Comparison of ENCODE assay signal across 16 cellular contexts in genomic region chr1:162107911-162108310, GRCh38. TPM values are rescaled to one million over a fixed set of nuclear protein-coding genes. Genes with fewer than 3 reads are reported as not detected.
DNase-seq lines count a peak whose midpoint lies in the region; ATAC-seq and TF ChIP-seq lines count a peak whose summit lies in the region.
"Had no signal": no experiment of that assay in that cellular context is flagged by ENCODE, and none has a peak within 500 bp of the region (broad histone marks: within the 10 kb centered on the region; RNA-seq: fewer than 3 reads in every experiment).

No MANE protein-coding gene starts in this region.

- H3K27ac ChIP-seq in right lobe of liver, result peak overlapping the region in 2 of 3 donors; percentile 34 to 46
- H3K27ac ChIP-seq: BLaER1 treated with 17β-estradiol and CSF1 and Interleukin-3, amounts not matched to agents 10 nM and 100 nM had no signal

- no peak overlapping the region for H3K4me3 ChIP-seq in cardiac fibroblast (replicated peaks in 1 of 2; ENCODE audit: low read depth in 2 of 2, low read length in 2 of 2)
- H3K4me3 ChIP-seq in fibroblast of the aortic adventitia (ENCODE audit: low read depth, low read length), result no peak overlapping the region
- no peak overlapping the region for H3K4me3 ChIP-seq in right lobe of liver
- no peak overlapping the region for H3K4me3 ChIP-seq in lower leg skin (ENCODE audit: low read depth, poor library complexity, severe bottlenecking)
- H3K4me3 ChIP-seq: BLaER1 treated with 17β-estradiol and CSF1 and Interleukin-3, amounts not matched to agents 10 nM and 100 nM; GM12878; GM23338 had no signal

- 43% methylated on average over 3 of the region's 3 CpGs for WGBS in right lobe of liver (ENCODE audit: insufficient coverage, low coverage, low lambda C conversion rate, missing lambda C conversion rate)
- WGBS in lower leg skin, 2 donors, result 58 to 72% methylated on average over 3 of the region's 3 CpGs

- peaks cover 0 to 28% (median 11%) of the 10 kb centered on the region in 4 donors for H3K4me1 ChIP-seq in right lobe of liver

- H3K36me3 ChIP-seq in right lobe of liver, result no peaks in the 10 kb centered on the region
- H3K36me3 ChIP-seq: BLaER1 treated with 17β-estradiol and CSF1 and Interleukin-3, amounts not matched to agents 10 nM and 100 nM had no signal

- intact Hi-C loops in right lobe of liver (cut with DNase I), result no loop called here
- intact Hi-C loops in lower leg skin (cut with DNase I; ENCODE audit: low total_unique reads), result no loop called here

- TF ChIP-seq POLR2A in right lobe of liver (IDR thresholded peaks at IDR 0.05) (no peak), lower leg skin (IDR thresholded peaks at IDR 0.05) (no peak)

- H3K27me3 ChIP-seq in right lobe of liver, result no peaks in the 10 kb centered on the region
- H3K27me3 ChIP-seq: BLaER1 treated with 17β-estradiol and CSF1 and Interleukin-3, amounts not matched to agents 10 nM and 100 nM had no signal

- ATAC-seq in right lobe of liver, result peak in 3 of 4 donors; percentile 12 to 35 (median 23)
- ATAC-seq: GM12878, GM23338 had no signal

- DNase-seq in COLO829 (ENCODE audit: low spot score), result peak; percentile 77
- peak; percentile 28 to 51 for DNase-seq in cardiac fibroblast (ENCODE audit: low read depth in 2 of 2)
- peak; percentile 23 for DNase-seq in fibroblast of the aortic adventitia (ENCODE audit: low read depth)
- DNase-seq in right lobe of liver, result no peak
- no peak for DNase-seq in HK-2 (ENCODE audit: unreplicated experiment)
- no peak for DNase-seq in cortex of kidney (lab: John Stamatoyannopoulos, UW)
- DNase-seq in activated CD8-positive, alpha-beta memory T cell treated with anti-CD3 and anti-CD28 coated beads for 24 hours, result no peak
- no peak for DNase-seq in lower leg skin (ENCODE audit: low spot score in 2 of 2)
- DNase-seq: ACHN; Calu3; CD4-positive, CD25-positive, alpha-beta regulatory T cell; DMS79; H7 had no signal

- TF ChIP-seq CTCF in cardiac fibroblast (IDR thresholded peaks at IDR 0.05; ENCODE audit: low read depth, low read length) (no peak), fibroblast of the aortic adventitia (IDR thresholded peaks at IDR 0.05; ENCODE audit: insufficient read depth, low read length) (no peak), right lobe of liver (IDR thresholded peaks at IDR 0.05) (no peak), lower leg skin (IDR thresholded peaks at IDR 0.05) (no peak)

- H3K9me3 ChIP-seq in right lobe of liver, result no peaks in the 10 kb centered on the region

RNA-seq across cellular contexts. Expression of gene NOS1AP, which starts 38.4 kb away (rescaled TPM):
- 0.18 TPM in 1 of 2 replicates, not detected in the other for total RNA-seq in fibroblast of the aortic adventitia (ENCODE audit: low replicate concordance)
- total RNA-seq in right lobe of liver, result 10 to 100 TPM in 3 of 6 experiments, 1 to 10 TPM in 3; 4.7 to 24.8 (median 11.6) TPM
- total RNA-seq in lower leg skin, result 1 to 10 TPM; 1.1 to 3.5 (median 2.6) TPM
- total RNA-seq: CD4-positive, CD25-positive, alpha-beta regulatory T cell had no signal

Comparison
In these comparisons a context has a peak if more than half of its experiments do, and no peak if none do; other contexts are left out.
1. DNase-seq: peak in COLO829 (single experiment), cardiac fibroblast (2 of 2) and fibroblast of the aortic adventitia (single experiment); none in right lobe of liver (0 of 3), HK-2 (single experiment), cortex of kidney (single experiment), activated CD8-positive, alpha-beta memory T cell treated with anti-CD3 and anti-CD28 coated beads for 24 hours (single experiment) and lower leg skin (0 of 2).